Comparison of ENCODE assay signal across 20 cellular contexts in genomic region chr15:73884159-73884558, GRCh38. TPM values are rescaled to one million over a fixed set of nuclear protein-coding genes. Genes with fewer than 3 reads are reported as not detected.
"Had no signal": no experiment of that assay in that cellular context is flagged by ENCODE, and none has a peak within 500 bp of the region (broad histone marks: within the 10 kb centered on the region; RNA-seq: fewer than 3 reads in every experiment).

No MANE protein-coding gene starts in this region.

- H3K9me3 Mint-ChIP-seq: naive thymus-derived CD8-positive, alpha-beta T cell; type B pancreatic cell had no signal

- H3K36me3 ChIP-seq: neutrophil, sigmoid colon, uterus had no signal

- ATAC-seq: left colon; mucosa of descending colon; naive thymus-derived CD8-positive, alpha-beta T cell had no signal

- H3K27ac ChIP-seq: hepatocyte, neutrophil, sigmoid colon, skin epidermis, uterus had no signal

- H3K4me1 ChIP-seq: sigmoid colon, uterus had no signal

- H3K27me3 ChIP-seq: hepatocyte, uterus had no signal

- H3K4me3 ChIP-seq: hepatocyte, mucosa of descending colon, sigmoid colon, skin epidermis, uterus had no signal

- H3K36me3 Mint-ChIP-seq: naive thymus-derived CD8-positive, alpha-beta T cell; type B pancreatic cell had no signal

- H3K27ac Mint-ChIP-seq: naive thymus-derived CD8-positive, alpha-beta T cell; type B pancreatic cell had no signal

- H3K4me1 Mint-ChIP-seq: naive thymus-derived CD8-positive, alpha-beta T cell had no signal

- H3K4me3 Mint-ChIP-seq: naive thymus-derived CD8-positive, alpha-beta T cell; type B pancreatic cell had no signal

- H3K9me3 ChIP-seq: mucosa of descending colon, neutrophil, sigmoid colon, uterus had no signal

- DNase-seq: dermis blood vessel endothelial cell; foreskin melanocyte; head of caudate nucleus; mammary epithelial cell; mucosa of descending colon; sigmoid colon; stimulated activated naive CD4-positive, alpha-beta T cell had no signal

RNA-seq across cellular contexts. Expression of gene TBC1D21, which starts 10.8 kb away (rescaled TPM):
- total RNA-seq: dermis blood vessel endothelial cell; hepatocyte; kidney epithelial cell; left colon; lower leg skin; mammary epithelial cell; mucosa of descending colon; naive thymus-derived CD8-positive, alpha-beta T cell; osteoblast; pulmonary artery endothelial cell; sigmoid colon; uterus had no signal
- polyA plus RNA-seq: esophagus; hepatocyte; mammary epithelial cell; naive thymus-derived CD8-positive, alpha-beta T cell; neural cell; sigmoid colon had no signal
